In genomic region chr2:234448506-234449169, GRCh38 we compare ENCODE assay signal across 13 cellular contexts. TPM values are rescaled to one million over a fixed set of nuclear protein-coding genes. Genes with fewer than 3 reads are reported as not detected.
DNase-seq lines count a peak whose midpoint lies in the region; ATAC-seq and TF ChIP-seq lines count a peak whose summit lies in the region.
"Had no signal": no experiment of that assay in that cellular context is flagged by ENCODE, and none has a peak within 500 bp of the region (broad histone marks: within the 10 kb centered on the region; RNA-seq: fewer than 3 reads in every experiment).

No MANE protein-coding gene starts in this region.

- 73% methylated on average over 13 of the region's 13 CpGs for WGBS in smooth muscle cell (ENCODE audit: low lambda C conversion rate)

- no peaks in the 10 kb centered on the region for H3K9me3 ChIP-seq in smooth muscle cell (replicated peaks; ENCODE audit: low read depth)
- H3K9me3 ChIP-seq in left lung, result no peaks in the 10 kb centered on the region
- H3K9me3 ChIP-seq: body of pancreas had no signal

- H3K4me1 ChIP-seq in smooth muscle cell (ENCODE audit: low read depth), result peaks cover 52% of the 10 kb centered on the region
- peaks cover 6 to 26% of the 10 kb centered on the region in 2 donors for H3K4me1 ChIP-seq in left lung
- H3K4me1 ChIP-seq: body of pancreas had no signal

- H3K9me3 Mint-ChIP-seq in activated naive CD4-positive, alpha-beta T cell treated with anti-CD3 and anti-CD28 coated beads for 36 hours, result no peaks in the 10 kb centered on the region
- H3K9me3 Mint-ChIP-seq in activated T-helper 2 cell treated with anti-CD3 and anti-CD28 coated beads, Interferon-gamma antibody, Interleukin-2, Interleukin-4, amounts not matched to agents 10 μg/mL and 5 μg/mL and 100 μg/mL, durations not matched to agents 14 hours and 24 hours and 36 hours, result peaks cover 6% of the 10 kb centered on the region

- peaks cover 16% of the 10 kb centered on the region for H3K36me3 Mint-ChIP-seq in activated naive CD4-positive, alpha-beta T cell treated with anti-CD3 and anti-CD28 coated beads for 36 hours (ENCODE audit: low read depth)
- H3K36me3 Mint-ChIP-seq in activated T-helper 2 cell treated with anti-CD3 and anti-CD28 coated beads, Interferon-gamma antibody, Interleukin-2, Interleukin-4, amounts not matched to agents 10 μg/mL and 5 μg/mL and 100 μg/mL, durations not matched to agents 14 hours and 24 hours and 36 hours (ENCODE audit: low read depth), result peaks cover 60% of the 10 kb centered on the region

- no peak for DNase-seq in activated naive CD4-positive, alpha-beta T cell treated with anti-CD3 and anti-CD28 coated beads for 36 hours
- DNase-seq in activated naive CD4-positive, alpha-beta T cell (lab: John Stamatoyannopoulos, UW), result no peak
- DNase-seq in activated T-helper 2 cell treated with anti-CD3 and anti-CD28 coated beads, Interferon-gamma antibody, Interleukin-2, Interleukin-4, amounts not matched to agents 10 μg/mL and 5 μg/mL and 100 μg/mL, durations not matched to agents 14 hours and 24 hours and 36 hours (ENCODE audit: low spot score), result no peak
- DNase-seq in iris pigment epithelial cell (ENCODE audit: low read depth) (peak; percentile 12), smooth muscle cell (lab: John Stamatoyannopoulos, UW; ENCODE audit: unreplicated experiment) (no peak), left lung (no peak), MV-4-11 (lab: John Stamatoyannopoulos, UW) (no peak)
- DNase-seq: body of pancreas; GF-D8; Karpas-422; NCI-H2029 treated with DMSO at 0.1 percent for 48 hours; stimulated activated CD8-positive, alpha-beta memory T cell treated with anti-CD3 and anti-CD28 coated beads, Interleukin-4, amount 100 ng/mL, for 48 hours had no signal

- peak overlapping the region; percentile 57 for H3K4me2 ChIP-seq in smooth muscle cell

- H3K36me3 ChIP-seq in smooth muscle cell (ENCODE audit: low read depth), result no peaks in the 10 kb centered on the region
- H3K36me3 ChIP-seq in left lung, result no peaks in the 10 kb centered on the region

- H3K79me2 ChIP-seq in smooth muscle cell (ENCODE audit: low read depth), result no peaks in the 10 kb centered on the region

- H3K27ac Mint-ChIP-seq in activated naive CD4-positive, alpha-beta T cell treated with anti-CD3 and anti-CD28 coated beads for 36 hours, result peak overlapping the region; percentile 96
- peak overlapping the region; percentile 96 for H3K27ac Mint-ChIP-seq in activated T-helper 2 cell treated with anti-CD3 and anti-CD28 coated beads, Interferon-gamma antibody, Interleukin-2, Interleukin-4, amounts not matched to agents 10 μg/mL and 5 μg/mL and 100 μg/mL, durations not matched to agents 14 hours and 24 hours and 36 hours

- H3K4me3 Mint-ChIP-seq in activated naive CD4-positive, alpha-beta T cell treated with anti-CD3 and anti-CD28 coated beads for 36 hours, result peak overlapping the region; percentile 28
- peak overlapping the region; percentile 28 for H3K4me3 Mint-ChIP-seq in activated T-helper 2 cell treated with anti-CD3 and anti-CD28 coated beads, Interferon-gamma antibody, Interleukin-2, Interleukin-4, amounts not matched to agents 10 μg/mL and 5 μg/mL and 100 μg/mL, durations not matched to agents 14 hours and 24 hours and 36 hours (ENCODE audit: low read depth)

- H3K9ac ChIP-seq in smooth muscle cell (ENCODE audit: low read depth), result peak overlapping the region; percentile 31

- no peak overlapping the region for H2AFZ ChIP-seq in smooth muscle cell (ENCODE audit: low read depth)

- peaks cover 5% of the 10 kb centered on the region for H3F3A ChIP-seq in smooth muscle cell (ENCODE audit: low read depth)

- intact Hi-C loops in activated naive CD4-positive, alpha-beta T cell treated with anti-CD3 and anti-CD28 coated beads for 36 hours (cut with micrococcal nuclease), result no loop called here
- intact Hi-C loops in activated T-helper 2 cell treated with anti-CD3 and anti-CD28 coated beads, Interferon-gamma antibody, Interleukin-2, Interleukin-4, amounts not matched to agents 10 μg/mL and 5 μg/mL and 100 μg/mL, durations not matched to agents 14 hours and 24 hours and 36 hours (cut with micrococcal nuclease), result loop anchor here (5.0 kb wide), 1 partner anchor 176 kb away; no protein-coding TSS in a partner anchor
- intact Hi-C loops in left lung (cut with DNase I), result no loop called here

- ATAC-seq in left lung (no peak), HG02678 (IDR thresholded peaks at IDR 0.05; ENCODE audit: unreplicated experiment) (no peak)
- ATAC-seq: body of pancreas had no signal

- H3K27me3 ChIP-seq in smooth muscle cell (ENCODE audit: low read depth) (no peaks in the 10 kb centered on the region), left lung (no peaks in the 10 kb centered on the region)
- H3K27me3 ChIP-seq: body of pancreas had no signal

- H3K4me1 Mint-ChIP-seq in activated naive CD4-positive, alpha-beta T cell treated with anti-CD3 and anti-CD28 coated beads for 36 hours (ENCODE audit: low read depth), result peaks cover 83% of the 10 kb centered on the region
- peaks cover 86% of the 10 kb centered on the region for H3K4me1 Mint-ChIP-seq in activated T-helper 2 cell treated with anti-CD3 and anti-CD28 coated beads, Interferon-gamma antibody, Interleukin-2, Interleukin-4, amounts not matched to agents 10 μg/mL and 5 μg/mL and 100 μg/mL, durations not matched to agents 14 hours and 24 hours and 36 hours (ENCODE audit: low read depth)

- H3K27ac ChIP-seq in smooth muscle cell (ENCODE audit: low read depth) (peak overlapping the region; percentile 58), left lung (no peak overlapping the region)
- H3K27ac ChIP-seq: body of pancreas had no signal

- CTCF ChIA-PET in activated naive CD4-positive, alpha-beta T cell treated with anti-CD3 and anti-CD28 coated beads for 36 hours (lab: Charles Lee), result interaction anchor here (0.6 to 1.2 kb wide), 5 partner anchors 17 to 92 kb away, joined by 3 read pairs; no protein-coding TSS in a partner anchor

- no peak for TF ChIP-seq CTCF in smooth muscle cell (IDR thresholded peaks at IDR 0.05; ENCODE audit: borderline replicate concordance, insufficient read depth, poor library complexity, severe bottlenecking)
- TF ChIP-seq CTCF in left lung (IDR thresholded peaks at IDR 0.05), result no peak

- H3K27me3 Mint-ChIP-seq in activated naive CD4-positive, alpha-beta T cell treated with anti-CD3 and anti-CD28 coated beads for 36 hours (ENCODE audit: low read depth), result no peaks in the 10 kb centered on the region
- H3K27me3 Mint-ChIP-seq in activated T-helper 2 cell treated with anti-CD3 and anti-CD28 coated beads, Interferon-gamma antibody, Interleukin-2, Interleukin-4, amounts not matched to agents 10 μg/mL and 5 μg/mL and 100 μg/mL, durations not matched to agents 14 hours and 24 hours and 36 hours (ENCODE audit: low read depth), result no peaks in the 10 kb centered on the region

- no peak overlapping the region for H3K4me3 ChIP-seq in smooth muscle cell
- H3K4me3 ChIP-seq in left lung, result no peak overlapping the region
- H3K4me3 ChIP-seq: body of pancreas had no signal

- H4K20me1 ChIP-seq in smooth muscle cell (ENCODE audit: low read depth), result no peaks in the 10 kb centered on the region

RNA-seq across cellular contexts. Expression of gene ARL4C, which starts 48.2 kb away (rescaled TPM):
- total RNA-seq in activated naive CD4-positive, alpha-beta T cell treated with anti-CD3 and anti-CD28 coated beads for 36 hours, result 10 to 100 TPM; 24.2 to 24.9 TPM
- 44.6 and 45.7 TPM in 2 replicates for total RNA-seq in activated T-helper 2 cell treated with anti-CD3 and anti-CD28 coated beads, Interferon-gamma antibody, Interleukin-2, Interleukin-4, amounts not matched to agents 10 μg/mL and 5 μg/mL and 100 μg/mL, durations not matched to agents 14 hours and 24 hours and 36 hours
- total RNA-seq in smooth muscle cell, result 8.0 and 9.1 TPM in 2 replicates
- polyA plus RNA-seq in smooth muscle cell, result 9.5 and 18.3 TPM in 2 replicates
- 10 to 100 TPM; 15.8 to 16.8 TPM for total RNA-seq in left lung
